Comparison of ENCODE assay signal across 1 cellular context in the genomic region with DNA sequence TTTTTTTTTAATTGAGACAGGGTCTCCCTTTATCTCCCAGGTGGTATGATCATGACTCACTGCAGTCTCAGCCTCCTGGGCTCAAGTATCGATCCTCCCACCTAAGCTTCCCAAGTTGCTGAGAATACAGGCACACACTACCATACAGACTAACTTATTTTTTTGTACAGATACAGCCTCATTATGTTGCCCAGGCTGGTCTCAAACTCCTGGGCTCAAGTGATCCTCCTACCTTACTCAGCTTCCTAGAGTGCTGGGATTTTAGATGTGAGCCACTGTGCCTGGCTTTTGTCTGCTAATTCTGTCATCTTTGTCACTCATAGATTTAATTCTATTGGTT.
TF ChIP-seq lines count a peak whose summit lies in the region.

No MANE protein-coding gene starts in this region.

TF ChIP-seq in GM12878, 131 proteins besides CTCF, POLR2A, EP300 and RAD21 (continued from another document):
- TF ChIP-seq, protein P1, sequence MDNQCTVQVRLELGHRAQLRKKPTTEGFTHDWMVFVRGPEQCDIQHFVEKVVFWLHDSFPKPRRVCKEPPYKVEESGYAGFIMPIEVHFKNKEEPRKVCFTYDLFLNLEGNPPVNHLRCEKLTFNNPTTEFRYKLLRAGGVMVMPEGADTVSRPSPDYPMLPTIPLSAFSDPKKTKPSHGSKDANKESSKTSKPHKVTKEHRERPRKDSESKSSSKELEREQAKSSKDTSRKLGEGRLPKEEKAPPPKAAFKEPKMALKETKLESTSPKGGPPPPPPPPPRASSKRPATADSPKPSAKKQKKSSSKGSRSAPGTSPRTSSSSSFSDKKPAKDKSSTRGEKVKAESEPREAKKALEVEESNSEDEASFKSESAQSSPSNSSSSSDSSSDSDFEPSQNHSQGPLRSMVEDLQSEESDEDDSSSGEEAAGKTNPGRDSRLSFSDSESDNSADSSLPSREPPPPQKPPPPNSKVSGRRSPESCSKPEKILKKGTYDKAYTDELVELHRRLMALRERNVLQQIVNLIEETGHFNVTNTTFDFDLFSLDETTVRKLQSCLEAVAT (IDR thresholded peaks at IDR 0.05), result no peak
- TF ChIP-seq ATF7 (IDR thresholded peaks at IDR 0.05; ENCODE audit: low read depth), result no peak
TF ChIP-seq in GM12878: peak in this region for 0.
